ENCODE assay signal across 8 cellular contexts in genomic region chr11:71929491-71929890, GRCh38. TPM values are rescaled to one million over a fixed set of nuclear protein-coding genes. Genes with fewer than 3 reads are reported as not detected.
DNase-seq lines count a peak whose midpoint lies in the region; TF ChIP-seq lines count a peak whose summit lies in the region.

No MANE protein-coding gene starts in this region.

- no peak for TF ChIP-seq POLR2A in stomach (IDR thresholded peaks at IDR 0.05)

- no peaks in the 10 kb centered on the region for H3K9me3 ChIP-seq in stomach

- H3K4me1 ChIP-seq in stomach: peaks cover 12 to 70% (median 49%) of the 10 kb centered on the region in 4 donors

- peak overlapping the region; percentile 99 for H3K27ac Mint-ChIP-seq in activated T-helper 2 cell treated with anti-CD3 and anti-CD28 coated beads, Interferon-gamma antibody, Interleukin-2, Interleukin-4, amounts not matched to agents 10 μg/mL and 5 μg/mL and 100 μg/mL, durations not matched to agents 14 hours and 24 hours and 36 hours
- H3K27ac Mint-ChIP-seq in immature natural killer cell: peak overlapping the region; percentile 95 to 99 (median 98)

- intact Hi-C loops in activated T-helper 2 cell treated with anti-CD3 and anti-CD28 coated beads, Interferon-gamma antibody, Interleukin-2, Interleukin-4, amounts not matched to agents 10 μg/mL and 5 μg/mL and 100 μg/mL, durations not matched to agents 14 hours and 24 hours and 36 hours (cut with micrococcal nuclease): loop anchor here (2.0 kb wide), 1 partner anchor 151 kb away; the partner anchor contains the start of genes LRRC51 and NUMA1
- intact Hi-C loops in stomach (cut with DNase I; ENCODE audit: low total_unique reads): no loop called here

- H3K9me3 Mint-ChIP-seq in activated T-helper 2 cell treated with anti-CD3 and anti-CD28 coated beads, Interferon-gamma antibody, Interleukin-2, Interleukin-4, amounts not matched to agents 10 μg/mL and 5 μg/mL and 100 μg/mL, durations not matched to agents 14 hours and 24 hours and 36 hours: no peaks in the 10 kb centered on the region
- no peaks in the 10 kb centered on the region for H3K9me3 Mint-ChIP-seq in immature natural killer cell

- peak overlapping the region; percentile 91 for H3K4me3 Mint-ChIP-seq in activated T-helper 2 cell treated with anti-CD3 and anti-CD28 coated beads, Interferon-gamma antibody, Interleukin-2, Interleukin-4, amounts not matched to agents 10 μg/mL and 5 μg/mL and 100 μg/mL, durations not matched to agents 14 hours and 24 hours and 36 hours (ENCODE audit: low read depth)
- H3K4me3 Mint-ChIP-seq in immature natural killer cell: peak overlapping the region; percentile 98 to 100 (median 99)

- peak overlapping the region; percentile 88 to 98 (median 93) for H3K4me3 ChIP-seq in stomach

- H3K4me1 Mint-ChIP-seq in activated T-helper 2 cell treated with anti-CD3 and anti-CD28 coated beads, Interferon-gamma antibody, Interleukin-2, Interleukin-4, amounts not matched to agents 10 μg/mL and 5 μg/mL and 100 μg/mL, durations not matched to agents 14 hours and 24 hours and 36 hours (ENCODE audit: low read depth): peaks cover 38% of the 10 kb centered on the region
- H3K4me1 Mint-ChIP-seq in immature natural killer cell: peaks cover 51 to 66% of the 10 kb centered on the region in 2 donors

- peak; percentile 2 for DNase-seq in NK-92 treated with Interleukin-12 subunit alpha and Interleukin-12 subunit beta, amount 100 ng/mL, for 24 hours (lab: John Stamatoyannopoulos, UW)
- no peak for DNase-seq in NK-92 (lab: John Stamatoyannopoulos, UW; ENCODE audit: unreplicated experiment)
- DNase-seq in activated T-helper 2 cell treated with anti-CD3 and anti-CD28 coated beads, Interferon-gamma antibody, Interleukin-2, Interleukin-4, amounts not matched to agents 10 μg/mL and 5 μg/mL and 100 μg/mL, durations not matched to agents 14 hours and 24 hours and 36 hours (ENCODE audit: low spot score): no peak
- no peak for DNase-seq in immature natural killer cell
- DNase-seq in stomach: no peak
- no peak for DNase-seq in stimulated activated CD4-positive, alpha-beta T cell treated with anti-CD3 and anti-CD28 coated beads, Interleukin-15, amount 100 ng/mL, for 24 hours
- DNase-seq in stimulated activated CD4-positive, alpha-beta T cell treated with anti-CD3 and anti-CD28 coated beads, Interleukin-2, amount 100 ng/mL, for 48 hours: no peak
- DNase-seq in activated CD4-positive, CD25-positive, alpha-beta regulatory T cell (lab: John Stamatoyannopoulos, UW): no peak

- no peaks in the 10 kb centered on the region for H3K27me3 Mint-ChIP-seq in activated T-helper 2 cell treated with anti-CD3 and anti-CD28 coated beads, Interferon-gamma antibody, Interleukin-2, Interleukin-4, amounts not matched to agents 10 μg/mL and 5 μg/mL and 100 μg/mL, durations not matched to agents 14 hours and 24 hours and 36 hours (ENCODE audit: low read depth)
- H3K27me3 Mint-ChIP-seq in immature natural killer cell (ENCODE audit: low read depth in 3 of 3): peaks cover 5 to 18% (median 9%) of the 10 kb centered on the region in 3 donors

- peaks cover 0 to 11% (median 10%) of the 10 kb centered on the region in 4 donors for H3K36me3 ChIP-seq in stomach

- TF ChIP-seq EP300 in stomach (IDR thresholded peaks at IDR 0.05): no peak

- peaks cover 18% of the 10 kb centered on the region for H3K36me3 Mint-ChIP-seq in activated T-helper 2 cell treated with anti-CD3 and anti-CD28 coated beads, Interferon-gamma antibody, Interleukin-2, Interleukin-4, amounts not matched to agents 10 μg/mL and 5 μg/mL and 100 μg/mL, durations not matched to agents 14 hours and 24 hours and 36 hours (ENCODE audit: low read depth)
- H3K36me3 Mint-ChIP-seq in immature natural killer cell: no peaks in the 10 kb centered on the region

- no peak for TF ChIP-seq CTCF in stomach (IDR thresholded peaks at IDR 0.05)

- H3K27me3 ChIP-seq in stomach: no peaks in the 10 kb centered on the region

- WGBS in stomach, 5 donors: 4 to 6% (median 5%) methylated on average over 6 of the region's 6 CpGs

- peak overlapping the region in 3 of 5 donors; percentile 90 to 93 (median 91) for H3K27ac ChIP-seq in stomach

RNA-seq across cellular contexts. Expression of gene RNF121, which starts 0.6 kb away (rescaled TPM):
- total RNA-seq in activated T-helper 2 cell treated with anti-CD3 and anti-CD28 coated beads, Interferon-gamma antibody, Interleukin-2, Interleukin-4, amounts not matched to agents 10 μg/mL and 5 μg/mL and 100 μg/mL, durations not matched to agents 14 hours and 24 hours and 36 hours: 49.1 and 51.3 TPM in 2 replicates
- polyA plus RNA-seq in immature natural killer cell: 10 to 100 TPM in 2 of 3 donors, 1 to 10 TPM in 1; 9.8 to 16.0 (median 13.4) TPM
- total RNA-seq in stomach: 100 to 1,000 TPM in 1 of 5 donors, 10 to 100 TPM in 4; 13.0 to 363 (median 24.3) TPM
- polyA plus RNA-seq in stomach: 10 to 100 TPM; 10.0 to 17.7 (median 12.1) TPM

RNA-seq across cellular contexts. Expression of gene XNDC1N, which starts 1.1 kb away (rescaled TPM):
- total RNA-seq in activated T-helper 2 cell treated with anti-CD3 and anti-CD28 coated beads, Interferon-gamma antibody, Interleukin-2, Interleukin-4, amounts not matched to agents 10 μg/mL and 5 μg/mL and 100 μg/mL, durations not matched to agents 14 hours and 24 hours and 36 hours: 14.7 and 15.1 TPM in 2 replicates
- polyA plus RNA-seq in immature natural killer cell (1 to 10 TPM; 4.0 to 5.0 (median 4.5) TPM), stomach (1 to 10 TPM; 2.7 to 2.9 (median 2.8) TPM)
- total RNA-seq in stomach: 10 to 100 TPM in 2 of 5 donors, 1 to 10 TPM in 1, not detected in 2; 4.5 to 17.4 (median 16.7) TPM

RNA-seq across cellular contexts. Expression of gene DEFB131B, which starts 51.2 kb away (rescaled TPM):
- total RNA-seq in activated T-helper 2 cell treated with anti-CD3 and anti-CD28 coated beads, Interferon-gamma antibody, Interleukin-2, Interleukin-4, amounts not matched to agents 10 μg/mL and 5 μg/mL and 100 μg/mL, durations not matched to agents 14 hours and 24 hours and 36 hours: not detected in 2 replicates
- polyA plus RNA-seq in immature natural killer cell (not detected), stomach (not detected)
- not detected for total RNA-seq in stomach
